In the genomic region with DNA sequence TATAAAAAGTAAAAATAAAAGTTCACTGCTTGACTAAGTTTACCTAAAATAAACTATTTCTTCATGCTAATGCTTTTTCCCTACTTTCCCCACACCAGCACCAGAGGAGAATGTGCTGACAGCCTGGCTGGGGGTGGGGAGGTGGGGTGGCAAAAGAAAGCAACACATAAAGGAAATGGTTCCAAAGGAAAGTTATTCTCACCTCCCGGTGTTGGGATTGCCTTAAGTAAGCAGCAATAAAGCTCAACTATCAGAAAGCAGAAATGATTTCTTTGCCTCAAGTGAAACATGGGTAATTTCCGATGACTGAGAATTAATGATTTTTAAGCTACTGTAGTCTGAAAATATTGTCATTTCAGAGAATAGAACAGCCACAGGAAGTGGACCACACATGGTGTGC, we compare ENCODE assay signal across 1 cellular context.
TF ChIP-seq lines count a peak whose summit lies in the region.

No MANE protein-coding gene starts in this region.

TF ChIP-seq in WTC11, 78 proteins besides CTCF, POLR2A, EP300 and RAD21 (continued from another document):
- TF ChIP-seq, protein P1, sequence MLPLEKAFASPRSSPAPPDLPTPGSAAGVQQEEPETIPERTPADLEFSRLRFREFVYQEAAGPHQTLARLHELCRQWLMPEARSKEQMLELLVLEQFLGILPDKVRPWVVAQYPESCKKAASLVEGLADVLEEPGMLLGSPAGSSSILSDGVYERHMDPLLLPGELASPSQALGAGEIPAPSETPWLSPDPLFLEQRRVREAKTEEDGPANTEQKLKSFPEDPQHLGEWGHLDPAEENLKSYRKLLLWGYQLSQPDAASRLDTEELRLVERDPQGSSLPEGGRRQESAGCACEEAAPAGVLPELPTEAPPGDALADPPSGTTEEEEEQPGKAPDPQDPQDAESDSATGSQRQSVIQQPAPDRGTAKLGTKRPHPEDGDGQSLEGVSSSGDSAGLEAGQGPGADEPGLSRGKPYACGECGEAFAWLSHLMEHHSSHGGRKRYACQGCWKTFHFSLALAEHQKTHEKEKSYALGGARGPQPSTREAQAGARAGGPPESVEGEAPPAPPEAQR (CRISPR knock-in tag; IDR thresholded peaks at IDR 0.05), result no peak
- TF ChIP-seq CREB1 (CRISPR knock-in tag; IDR thresholded peaks at IDR 0.05) (no peak), RELA (CRISPR knock-in tag; IDR thresholded peaks at IDR 0.05; ENCODE audit: borderline replicate concordance) (no peak), FOXK1 (CRISPR knock-in tag; IDR thresholded peaks at IDR 0.05) (no peak), ZNF416 (CRISPR knock-in tag; IDR thresholded peaks at IDR 0.05) (no peak), ZNF232 (CRISPR knock-in tag; IDR thresholded peaks at IDR 0.05) (no peak), SMAD4 (CRISPR knock-in tag; IDR thresholded peaks at IDR 0.05) (no peak), NR2C2 (CRISPR knock-in tag; IDR thresholded peaks at IDR 0.05) (no peak), MYBL2 (CRISPR knock-in tag; IDR thresholded peaks at IDR 0.05) (no peak), RORB (CRISPR knock-in tag; IDR thresholded peaks at IDR 0.05) (no peak)
- TF ChIP-seq, protein P2, sequence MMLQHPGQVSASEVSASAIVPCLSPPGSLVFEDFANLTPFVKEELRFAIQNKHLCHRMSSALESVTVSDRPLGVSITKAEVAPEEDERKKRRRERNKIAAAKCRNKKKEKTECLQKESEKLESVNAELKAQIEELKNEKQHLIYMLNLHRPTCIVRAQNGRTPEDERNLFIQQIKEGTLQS (CRISPR knock-in tag; conservative IDR thresholded peaks at IDR 0.05), result no peak
